ENCODE assay signal across 23 cellular contexts in the genomic region with DNA sequence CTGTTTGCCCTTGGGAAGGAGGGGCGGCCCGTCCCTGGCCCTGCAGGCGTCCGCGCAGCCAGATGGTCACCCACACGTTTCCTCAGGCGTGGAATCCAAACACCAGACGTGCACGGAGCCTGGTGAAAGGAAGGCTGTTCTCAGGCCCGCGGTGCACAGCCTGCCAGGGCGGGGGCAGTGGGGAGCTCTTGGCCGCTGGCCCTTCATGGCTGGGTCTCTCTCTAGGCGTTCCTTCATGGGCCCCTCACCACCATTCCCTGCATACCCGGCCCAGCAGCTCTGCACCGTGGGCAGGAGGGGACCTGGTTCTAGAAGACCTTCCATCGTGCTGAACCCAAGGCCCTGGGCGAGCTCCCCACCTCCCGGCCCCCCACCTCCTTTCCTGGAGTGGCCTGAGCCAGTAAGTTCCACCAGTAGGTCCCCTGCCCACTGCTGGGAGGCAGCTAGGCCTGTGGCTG. TPM values are rescaled to one million over a fixed set of nuclear protein-coding genes. Genes with fewer than 3 reads are reported as not detected.
A peak's percentile ranks its signal among the peaks of the same experiment; 100 is the strongest.
DNase-seq lines count a peak whose midpoint lies in the region; ATAC-seq, FAIRE-seq and TF ChIP-seq lines count a peak whose summit lies in the region.
"Had no signal": no experiment of that assay in that cellular context is flagged by ENCODE, and none has a peak within 500 bp of the region (broad histone marks: within the 10 kb centered on the region; RNA-seq: fewer than 3 reads in every experiment).

No MANE protein-coding gene starts in this region.

- no peaks in the 10 kb centered on the region for H4K20me1 ChIP-seq in H1 (replicated peaks in 1 of 2; ENCODE audit: control insufficient read depth in 1 of 2, insufficient read depth in 2 of 2, low read length in 2 of 2)

- H3K4me2 ChIP-seq in H1 (ENCODE audit: insufficient read depth in 1 of 2, low read depth in 2 of 2, low read length in 2 of 2): no peak overlapping the region

- H3K4me3 ChIP-seq in left ventricle myocardium inferior (no peak overlapping the region), right atrium auricular region (no peak overlapping the region), H1 (ENCODE audit: extremely low read depth in 1 of 4, insufficient read depth in 2 of 4, low read depth in 3 of 4, low read length in 4 of 4) (no peak overlapping the region), aorta (ENCODE audit: low read length in 2 of 2) (no peak overlapping the region)
- H3K4me3 ChIP-seq: MG63, SJCRH30 had no signal

- no peak overlapping the region for H2AK5ac ChIP-seq in H1 (ENCODE audit: low read depth, low read length)

- H2BK12ac ChIP-seq in H1 (ENCODE audit: low read depth, low read length): no peak overlapping the region

- peak overlapping the region; percentile 57; the same call in 1 of the 2 replicates for H4K8ac ChIP-seq in H1 (ENCODE audit: extremely low read depth, insufficient read depth, low read length)

- no peaks in the 10 kb centered on the region for H3K23me2 ChIP-seq in H1 (ENCODE audit: low read depth, low read length)

- intact Hi-C loops in left ventricle myocardium inferior (cut with micrococcal nuclease): no loop called here
- intact Hi-C loops in aorta (cut with DNase I): no loop called here

- H3K27ac ChIP-seq in left ventricle myocardium inferior (replicated peaks): peak overlapping the region; percentile 19
- no peak overlapping the region for H3K27ac ChIP-seq in right atrium auricular region
- no peak overlapping the region for H3K27ac ChIP-seq in H1 (ENCODE audit: low read depth, low read length)
- no peak overlapping the region for H3K27ac ChIP-seq in aorta (ENCODE audit: low read depth in 1 of 2, low read length in 2 of 2)
- H3K27ac ChIP-seq: SJCRH30 had no signal

- no peak overlapping the region for H3K18ac ChIP-seq in H1 (ENCODE audit: extremely low read depth, low read length)

- FAIRE-seq in H1 (lab: Jason Lieb, UNC): no peak
- FAIRE-seq: RCC 7860 had no signal

- no peak for TF ChIP-seq POLR2A in H1 (IDR thresholded peaks at IDR 0.05; ENCODE audit: control extremely low read depth in 1 of 2, low read depth in 2 of 2, low read length in 2 of 2)

- CTCF ChIA-PET in H1 (lab: Charles Lee; ENCODE audit: partially characterized antibody): interaction anchor here (1.5 kb wide), 1 partner anchor 22 kb away, joined by 5 read pairs; no protein-coding TSS in a partner anchor

- no peak overlapping the region for H3K14ac ChIP-seq in H1 (ENCODE audit: insufficient read length)

- no peak overlapping the region for H2BK20ac ChIP-seq in H1 (ENCODE audit: low read length)

- TF ChIP-seq CTCF in left ventricle myocardium inferior (IDR thresholded peaks at IDR 0.05; ENCODE audit: borderline replicate concordance) (no peak), right atrium auricular region (IDR thresholded peaks at IDR 0.05) (no peak), H1 (IDR thresholded peaks at IDR 0.05; ENCODE audit: control extremely low read depth in 1 of 3, insufficient read depth in 1 of 3, low read depth in 1 of 3, low read length in 3 of 3) (no peak)

- no peak overlapping the region for H3K56ac ChIP-seq in H1 (replicated peaks; ENCODE audit: insufficient read length, low read depth, low read length)

- peaks cover 7% of the 10 kb centered on the region for H3K4me1 ChIP-seq in left ventricle myocardium inferior
- no peaks in the 10 kb centered on the region for H3K4me1 ChIP-seq in right atrium auricular region
- no peaks in the 10 kb centered on the region for H3K4me1 ChIP-seq in H1 (replicated peaks in 1 of 4; ENCODE audit: control insufficient read depth in 3 of 4, insufficient read depth in 4 of 4, low read length in 3 of 4)
- H3K4me1 ChIP-seq in aorta (ENCODE audit: control insufficient read depth in 1 of 2, insufficient read depth in 2 of 2, low read length in 2 of 2): no peaks in the 10 kb centered on the region
- H3K4me1 ChIP-seq: SJCRH30 had no signal

- no peak overlapping the region for H3K4ac ChIP-seq in H1 (replicated peaks; ENCODE audit: insufficient read length, low read depth, low read length)

- H3K23ac ChIP-seq in H1 (ENCODE audit: insufficient read length): no peak overlapping the region

- 92% methylated on average over 11 of the region's 19 CpGs; no CpG with 5 or more reads in 1 of the 2 experiments for WGBS in H1 (ENCODE audit: extremely low coverage in 1 of 2, insufficient coverage in 1 of 2, insufficient read length in 1 of 2, insufficient replicate concordance in 2 of 2, low coverage in 1 of 2, low lambda C conversion rate in 2 of 2, missing lambda C conversion rate in 1 of 2), 2 experiments
- 19 to 30% methylated on average over 19 of the region's 19 CpGs for WGBS in aorta, 2 donors

- no peak overlapping the region for H2AFZ ChIP-seq in H1 (ENCODE audit: low read length)

- H2BK5ac ChIP-seq in H1 (ENCODE audit: low read depth, low read length): no peak overlapping the region

- H3K27me3 ChIP-seq in left ventricle myocardium inferior (ENCODE audit: low read depth) (peaks cover 37% of the 10 kb centered on the region), right atrium auricular region (no peaks in the 10 kb centered on the region), H1 (replicated peaks in 1 of 4; ENCODE audit: control insufficient read depth in 3 of 4, extremely low read depth in 1 of 4, insufficient read depth in 3 of 4, low read length in 3 of 4) (no peaks in the 10 kb centered on the region), aorta (ENCODE audit: control insufficient read depth in 1 of 2, insufficient read depth in 2 of 2, low read length in 1 of 2) (no peaks in the 10 kb centered on the region)
- H3K27me3 ChIP-seq: MG63 had no signal

- H3K79me1 ChIP-seq in H1 (ENCODE audit: low read depth, low read length): no peaks in the 10 kb centered on the region

- peak; percentile 19 for ATAC-seq in aorta (ENCODE audit: low FRiP score)

- H3K36me3 ChIP-seq in left ventricle myocardium inferior: no peaks in the 10 kb centered on the region
- no peaks in the 10 kb centered on the region for H3K36me3 ChIP-seq in right atrium auricular region
- no peaks in the 10 kb centered on the region for H3K36me3 ChIP-seq in H1 (ENCODE audit: control insufficient read depth in 2 of 4, insufficient read depth in 4 of 4, low read length in 3 of 4)
- H3K36me3 ChIP-seq in aorta (ENCODE audit: control insufficient read depth in 1 of 2, insufficient read depth in 2 of 2, low read length in 1 of 2): no peaks in the 10 kb centered on the region
- H3K36me3 ChIP-seq: MG63, SJCRH30 had no signal

- H3K79me2 ChIP-seq in H1 (ENCODE audit: control insufficient read depth in 1 of 2, insufficient read depth in 2 of 2, low read length in 2 of 2): no peaks in the 10 kb centered on the region

- H4K91ac ChIP-seq in H1 (replicated peaks; ENCODE audit: insufficient read length, low read length): no peak overlapping the region

- POLR2A ChIA-PET in H1 (lab: Charles Lee; ENCODE audit: partially characterized antibody): no interaction called here

- no peak overlapping the region for H4K5ac ChIP-seq in H1 (ENCODE audit: insufficient read length, low read depth, low read length)

- H2BK15ac ChIP-seq in H1 (ENCODE audit: low read length): no peak overlapping the region

- TF ChIP-seq RAD21 in H1 (IDR thresholded peaks at IDR 0.05 in 1 of 2, conservative IDR thresholded peaks at IDR 0.05 in 1 of 2; ENCODE audit: low read depth in 2 of 2, low read length in 2 of 2): no peak

- TF ChIP-seq EP300 in H1 (IDR thresholded peaks at IDR 0.05; ENCODE audit: borderline replicate concordance in 1 of 2, low read depth in 2 of 2, low read length in 2 of 2): no peak

- H3K9ac ChIP-seq in H1 (replicated peaks in 1 of 4; ENCODE audit: extremely low read depth in 1 of 4, low read depth in 3 of 4, low read length in 3 of 4): no peak overlapping the region

- no peak for DNase-seq in left ventricle myocardium inferior
- DNase-seq in right atrium auricular region (ENCODE audit: low spot score): no peak
- DNase-seq in H1 (ENCODE audit: low read depth in 1 of 2, low spot score in 2 of 2): peak in 1 of 2 experiments; percentile 42
- peak; percentile 88 for DNase-seq in mesenteric fat pad (ENCODE audit: low spot score)
- DNase-seq in aorta: peak in 1 of 2 donors; percentile 76
- no peak for DNase-seq in activated CD4-positive, alpha-beta T cell treated with anti-CD3 and anti-CD28 coated beads for 4 hours
- DNase-seq in kidney tubule cell (ENCODE audit: low spot score): no peak
- DNase-seq: CD4-positive, CD25-positive, alpha-beta regulatory T cell; DMS153; HCEC 1CT; IMR-90; KG1; MG63; NCI-H1105 treated with DMSO at 0.1 percent for 48 hours; NCI-H146; NCI-H2029; NCI-H446; NCI-H524 treated with DMSO at 0.1 percent for 48 hours; NCI-H774; SJCRH30 had no signal

- H3K9me3 ChIP-seq in left ventricle myocardium inferior (replicated peaks) (no peaks in the 10 kb centered on the region), right atrium auricular region (no peaks in the 10 kb centered on the region), H1 (ENCODE audit: insufficient read depth in 2 of 2, low read depth in 1 of 2, low read length in 1 of 2) (no peaks in the 10 kb centered on the region), aorta (ENCODE audit: control insufficient read depth, low read length) (no peaks in the 10 kb centered on the region)
- H3K9me3 ChIP-seq: MG63, SJCRH30 had no signal

- H2BK120ac ChIP-seq in H1 (replicated peaks; ENCODE audit: low read depth, low read length): no peak overlapping the region

TF ChIP-seq in H1, 55 proteins besides CTCF, POLR2A, EP300 and RAD21 (continues in another document):
- TF ChIP-seq SP1 (IDR thresholded peaks at IDR 0.05; ENCODE audit: low read depth, low read length): no peak
- no peak for TF ChIP-seq CEBPB (IDR thresholded peaks at IDR 0.05; ENCODE audit: low read depth, low read length)
- TF ChIP-seq TEAD4 (IDR thresholded peaks at IDR 0.05; ENCODE audit: low read depth, low read length): no peak
- no peak for TF ChIP-seq CHD2 (IDR thresholded peaks at IDR 0.05; ENCODE audit: low read length)
- TF ChIP-seq BRCA1 (IDR thresholded peaks at IDR 0.05; ENCODE audit: low read depth, low read length): no peak
- no peak for TF ChIP-seq TAF7 (optimal IDR thresholded peaks at IDR 0.05; ENCODE audit: borderline replicate concordance, low read depth, low read length)
- no peak for TF ChIP-seq YY1 (IDR thresholded peaks at IDR 0.05; ENCODE audit: low read depth, low read length)
- TF ChIP-seq CHD1 (IDR thresholded peaks at IDR 0.05; ENCODE audit: low read depth, low read length): no peak

RNA-seq across cellular contexts. Expression of a gene that starts 30.4 kb away (rescaled TPM):
- total RNA-seq in left ventricle myocardium inferior (14.4 TPM), right atrium auricular region (10 to 100 TPM; 10.8 to 31.7 TPM), mesenteric fat pad (46.3 TPM), aorta (100 to 1,000 TPM; 203 to 369 TPM)
- 7.7 and 9.0 TPM in 2 replicates for total RNA-seq in H1 (2021; fragmentation: NEBNext Ultra II Directional; extraction: Animal tissue kit (Norgen Biotek cat#: 25700))
- polyA plus RNA-seq in H1 (2011; rRNA removed) (8.5 TPM in 2 replicates), aorta (100 to 1,000 TPM; 228 to 303 TPM)
- 10.3 TPM for polyA plus RNA-seq in H1 (2011; cell fraction: cytosol; rRNA removed)
- polyA plus RNA-seq in H1 (2011; cell fraction: nucleus; rRNA removed): 11.5 TPM
- 8.3 to 10.1 TPM (median 9.4 TPM) in 4 replicates for polyA plus RNA-seq in H1 (2012, experiment 1 of 2)
- polyA plus RNA-seq in H1 (2012, experiment 2 of 2): 4.2 TPM
- 2.2 TPM for polyA plus RNA-seq in H1 (2013, experiment 1 of 2)
- polyA plus RNA-seq in H1 (2013, experiment 2 of 2): 2.6 TPM
- polyA minus RNA-seq in H1 (2011; rRNA and poly(A)+ RNA removed): 5.0 and 6.4 TPM in 2 replicates
- 7.9 TPM for polyA minus RNA-seq in H1 (2011; cell fraction: cytosol; rRNA and poly(A)+ RNA removed)
- polyA minus RNA-seq in H1 (2011; cell fraction: nucleus; rRNA and poly(A)+ RNA removed): 7.6 TPM
- total RNA-seq: A172; CD4-positive, CD25-positive, alpha-beta regulatory T cell; IMR-90; SJCRH30 had no signal
- polyA plus RNA-seq: BJ; CD4-positive, CD25-positive, alpha-beta regulatory T cell; IMR-90 had no signal
